20 cellular contexts compared by ENCODE assay signal in genomic region chr11:6538456-6538855, GRCh38.
"Had no signal": no experiment of that assay in that cellular context is flagged by ENCODE, and none has a peak within 500 bp of the region (broad histone marks: within the 10 kb centered on the region; RNA-seq: fewer than 3 reads in every experiment).

No MANE protein-coding gene starts in this region.

- H3K36me3 ChIP-seq: ovary, WERI-Rb-1 had no signal

- H3K4me3 ChIP-seq: coronary artery, lung, ovary had no signal

- DNase-seq: activated CD4-positive, alpha-beta T cell treated with anti-CD3 and anti-CD28 coated beads for 4 hours; activated CD8-positive, alpha-beta memory T cell treated with anti-CD3 and anti-CD28 coated beads, Interleukin-2, amount 50 U/mL, for 4 hours; activated CD8-positive, alpha-beta T cell treated with anti-CD3 and anti-CD28 coated beads, Interleukin-2, amount 10 ng/mL, durations not matched to agents 7 days and 5 days; activated effector memory CD4-positive, alpha-beta T cell treated with anti-CD3 and anti-CD28 coated beads, Interleukin-2, amount 50 U/mL, for 16 hours; activated T-cell treated with anti-CD3 and anti-CD28 coated beads, Interleukin-2, amount 50 U/mL, for 48 hours; amygdala; glutamatergic neuron; left colon; ovary; stimulated activated CD4-positive, alpha-beta T cell treated with anti-CD3 and anti-CD28 coated beads, Interleukin-12 subunit alpha, Interleukin-12 subunit beta, amount 100 ng/mL, for 4 hours; stimulated activated CD4-positive, alpha-beta T cell treated with anti-CD3 and anti-CD28 coated beads, Interleukin-2, amount 100 ng/mL, for 24 hours; WERI-Rb-1 had no signal

- H3K4me1 Mint-ChIP-seq: activated naive CD4-positive, alpha-beta T cell treated with anti-CD3 and anti-CD28 coated beads, Interleukin-2, amount 50 U/mL, for 24 hours; central memory CD8-positive, alpha-beta T cell had no signal

- H3K27ac ChIP-seq: coronary artery, ovary, WERI-Rb-1 had no signal

- H3K9me3 ChIP-seq: ovary had no signal

- H3K9me3 Mint-ChIP-seq: activated naive CD4-positive, alpha-beta T cell treated with anti-CD3 and anti-CD28 coated beads, Interleukin-2, amount 50 U/mL, for 24 hours; brain; central memory CD8-positive, alpha-beta T cell; neural crest cell; stimulated activated effector memory CD8-positive, alpha-beta T cell treated with anti-CD3 and anti-CD28 coated beads, Interleukin-12 subunit alpha, Interleukin-12 subunit beta, amount 100 ng/mL, for 72 hours; T-helper 1 cell treated with Interleukin-12 subunit alpha and Interleukin-12 subunit beta and Interleukin-4 antibody, amounts not matched to agents 30 μg/mL and 1 μg/mL, for 36 hours had no signal

- H3K36me3 Mint-ChIP-seq: brain; stimulated activated effector memory CD8-positive, alpha-beta T cell treated with anti-CD3 and anti-CD28 coated beads, Interleukin-12 subunit alpha, Interleukin-12 subunit beta, amount 100 ng/mL, for 72 hours had no signal

- H3K27ac Mint-ChIP-seq: activated CD8-positive, alpha-beta T cell treated with anti-CD3 and anti-CD28 coated beads, Interleukin-2, amount 10 ng/mL, durations not matched to agents 7 days and 5 days; activated naive CD4-positive, alpha-beta T cell treated with anti-CD3 and anti-CD28 coated beads, Interleukin-2, amount 50 U/mL, for 24 hours; brain; stimulated activated effector memory CD8-positive, alpha-beta T cell treated with anti-CD3 and anti-CD28 coated beads, Interleukin-12 subunit alpha, Interleukin-12 subunit beta, amount 100 ng/mL, for 72 hours; T-helper 1 cell treated with Interleukin-12 subunit alpha and Interleukin-12 subunit beta and Interleukin-4 antibody, amounts not matched to agents 30 μg/mL and 1 μg/mL, for 36 hours had no signal

- ATAC-seq: activated CD8-positive, alpha-beta T cell treated with anti-CD3 and anti-CD28 coated beads, Interleukin-2, amount 10 ng/mL, durations not matched to agents 7 days and 5 days; left colon; stimulated activated effector memory CD8-positive, alpha-beta T cell treated with anti-CD3 and anti-CD28 coated beads, Interleukin-12 subunit alpha, Interleukin-12 subunit beta, amount 100 ng/mL, for 72 hours had no signal

- H3K27me3 Mint-ChIP-seq: activated naive CD4-positive, alpha-beta T cell treated with anti-CD3 and anti-CD28 coated beads, Interleukin-2, amount 50 U/mL, for 24 hours; central memory CD8-positive, alpha-beta T cell had no signal

- H3K4me3 Mint-ChIP-seq: activated CD8-positive, alpha-beta T cell treated with anti-CD3 and anti-CD28 coated beads, Interleukin-2, amount 10 ng/mL, durations not matched to agents 7 days and 5 days; activated naive CD4-positive, alpha-beta T cell treated with anti-CD3 and anti-CD28 coated beads, Interleukin-2, amount 50 U/mL, for 24 hours; brain; central memory CD8-positive, alpha-beta T cell; neural crest cell; stimulated activated effector memory CD8-positive, alpha-beta T cell treated with anti-CD3 and anti-CD28 coated beads, Interleukin-12 subunit alpha, Interleukin-12 subunit beta, amount 100 ng/mL, for 72 hours; T-helper 1 cell treated with Interleukin-12 subunit alpha and Interleukin-12 subunit beta and Interleukin-4 antibody, amounts not matched to agents 30 μg/mL and 1 μg/mL, for 36 hours had no signal

- H3K27me3 ChIP-seq: ovary had no signal
